Comparison of ENCODE assay signal across 20 cellular contexts in the genomic region with DNA sequence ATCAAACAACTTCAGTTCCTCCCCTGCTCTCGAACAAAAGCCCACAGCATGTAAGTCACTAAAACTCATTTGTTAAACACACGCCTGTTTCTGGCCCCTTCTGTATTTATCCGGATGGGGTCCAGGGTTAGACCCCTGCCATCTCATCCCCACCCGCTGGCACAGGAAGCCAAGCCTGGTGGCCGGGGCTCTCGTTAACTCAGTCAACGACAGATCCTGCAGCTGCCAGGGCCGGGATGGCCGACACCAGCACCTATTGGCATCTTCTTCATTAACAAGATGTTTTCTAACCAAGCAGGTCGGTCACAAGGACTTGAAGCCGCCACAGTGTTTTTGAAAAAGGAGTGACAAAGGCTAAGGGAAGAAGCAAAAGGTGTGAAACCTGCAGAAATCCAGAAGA.
DNase-seq lines count a peak whose midpoint lies in the region; ATAC-seq, FAIRE-seq and TF ChIP-seq lines count a peak whose summit lies in the region.
"Had no signal": no experiment of that assay in that cellular context is flagged by ENCODE, and none has a peak within 500 bp of the region (broad histone marks: within the 10 kb centered on the region; RNA-seq: fewer than 3 reads in every experiment).

No MANE protein-coding gene starts in this region.

- H3K27ac Mint-ChIP-seq in activated CD4-positive, alpha-beta T cell treated with anti-CD3 and anti-CD28 coated beads, Interleukin-2, amount 10 ng/mL, durations not matched to agents 24 days and 14 days, result peak overlapping the region; percentile 83
- peak overlapping the region; percentile 59 to 94 for H3K27ac Mint-ChIP-seq in T-cell
- H3K27ac Mint-ChIP-seq: activated B cell treated with CpG ODN at 0.5 μM for 24 hours; CD8-positive, alpha-beta T cell had no signal

- TF ChIP-seq EP300 in gastroesophageal sphincter (IDR thresholded peaks at IDR 0.05), result no peak

- intact Hi-C loops in activated CD4-positive, alpha-beta T cell treated with anti-CD3 and anti-CD28 coated beads, Interleukin-2, amount 10 ng/mL, durations not matched to agents 24 days and 14 days (cut with micrococcal nuclease), result no loop called here
- intact Hi-C loops in spleen (cut with DNase I; ENCODE audit: low total_unique reads), result no loop called here

- CTCF ChIA-PET in T-cell (lab: Charles Lee), result no interaction called here

- no peak overlapping the region for H2BK120ac ChIP-seq in mesenchymal stem cell (ENCODE audit: low read depth, low read length)

- H4K8ac ChIP-seq in mesenchymal stem cell (ENCODE audit: low read length), result no peak overlapping the region

- DNase-seq in activated CD4-positive, alpha-beta T cell treated with anti-CD3 and anti-CD28 coated beads, Interleukin-2, amount 10 ng/mL, durations not matched to agents 24 days and 14 days, result no peak
- DNase-seq in activated CD4-positive, alpha-beta T cell treated with anti-CD3 and anti-CD28 coated beads, Interleukin-2, amount 50 U/mL, for 4 hours, result no peak
- DNase-seq in T-cell (peak in 2 of 34 experiments; percentile 12 to 21), spleen (peak; percentile 76), RCC 7860 (ENCODE audit: low spot score) (no peak), hypothalamus (lab: John Stamatoyannopoulos, UW) (no peak), mesenchymal stem cell (no peak)
- DNase-seq: ACHN, activated B cell treated with CpG ODN at 0.5 μM for 24 hours, anterior cingulate cortex, GOT3, NCI-H187 treated with DMSO at 0.1 percent for 48 hours, NCI-H82, RPMI8226, small intestine had no signal

- no peak overlapping the region for H3K23ac ChIP-seq in mesenchymal stem cell (ENCODE audit: low read length in 2 of 2)

- H3K36me3 ChIP-seq in gastroesophageal sphincter, result peaks cover 0 to 27% of the 10 kb centered on the region in 2 donors
- no peaks in the 10 kb centered on the region for H3K36me3 ChIP-seq in spleen
- peaks cover 11 to 22% of the 10 kb centered on the region in 2 experiments for H3K36me3 ChIP-seq in mesenchymal stem cell (ENCODE audit: control insufficient read depth in 1 of 2, insufficient read depth in 2 of 2, low read depth in 1 of 2, low read length in 2 of 2)

- no peaks in the 10 kb centered on the region for H3K9me3 Mint-ChIP-seq in activated CD4-positive, alpha-beta T cell treated with anti-CD3 and anti-CD28 coated beads, Interleukin-2, amount 10 ng/mL, durations not matched to agents 24 days and 14 days
- no peaks in the 10 kb centered on the region for H3K9me3 Mint-ChIP-seq in T-cell
- H3K9me3 Mint-ChIP-seq: activated B cell treated with CpG ODN at 0.5 μM for 24 hours; CD8-positive, alpha-beta T cell had no signal

- no peak overlapping the region for H3K4me3 ChIP-seq in gastroesophageal sphincter
- no peak overlapping the region for H3K4me3 ChIP-seq in spleen
- no peak overlapping the region for H3K4me3 ChIP-seq in mesenchymal stem cell (ENCODE audit: insufficient read depth in 1 of 2, low read depth in 1 of 2, low read length in 2 of 2)
- H3K4me3 ChIP-seq: tibial artery had no signal

- H3K27me3 Mint-ChIP-seq in activated CD4-positive, alpha-beta T cell treated with anti-CD3 and anti-CD28 coated beads, Interleukin-2, amount 10 ng/mL, durations not matched to agents 24 days and 14 days, result no peaks in the 10 kb centered on the region
- peaks cover 3 to 4% of the 10 kb centered on the region in 2 donors for H3K27me3 Mint-ChIP-seq in T-cell

- no peak overlapping the region for H2AFZ ChIP-seq in mesenchymal stem cell (ENCODE audit: low read depth, low read length)

- TF ChIP-seq CTCF in gastroesophageal sphincter (IDR thresholded peaks at IDR 0.05) (no peak), spleen (IDR thresholded peaks at IDR 0.05 in 8 of 11, conservative IDR thresholded peaks at IDR 0.05 in 3 of 11) (no peak)

- FAIRE-seq in RCC 7860 (lab: Jason Lieb, UNC), result no peak
- FAIRE-seq: endothelial cell of umbilical vein, islet of Langerhans, small intestine had no signal

- WGBS in gastroesophageal sphincter (ENCODE audit: low coverage in 1 of 2), 2 donors, result 79 to 89% methylated on average over 3 of the region's 11 CpGs
- 88 to 91% (median 89%) methylated on average over 11 of the region's 11 CpGs for WGBS in spleen, 5 donors
- 88% methylated on average over 11 of the region's 11 CpGs for WGBS in mesenchymal stem cell

- no peak overlapping the region for H3K14ac ChIP-seq in mesenchymal stem cell (ENCODE audit: low read length in 2 of 2)

- H2BK15ac ChIP-seq in mesenchymal stem cell (ENCODE audit: low read depth, poor library complexity, severe bottlenecking), result no peak overlapping the region

- H3K9ac ChIP-seq in mesenchymal stem cell (ENCODE audit: low read length), result no peak overlapping the region

- no peaks in the 10 kb centered on the region for H3K27me3 ChIP-seq in gastroesophageal sphincter
- peaks cover 0 to 9% (median 0%) of the 10 kb centered on the region in 7 donors for H3K27me3 ChIP-seq in spleen (replicated peaks in 1 of 7)
- H3K27me3 ChIP-seq in mesenchymal stem cell (ENCODE audit: control insufficient read depth in 1 of 2, insufficient read depth in 1 of 2, low read length in 2 of 2), result no peaks in the 10 kb centered on the region
- H3K27me3 ChIP-seq: tibial artery had no signal

- no peak overlapping the region for H2BK12ac ChIP-seq in mesenchymal stem cell (ENCODE audit: low read length in 2 of 2)

- H3K4me2 ChIP-seq in mesenchymal stem cell (ENCODE audit: low read length, poor library complexity, severe bottlenecking), result no peak overlapping the region

- TF ChIP-seq POLR2A in gastroesophageal sphincter (IDR thresholded peaks at IDR 0.05) (no peak), spleen (IDR thresholded peaks at IDR 0.05) (no peak)

- no peak overlapping the region for H2AK5ac ChIP-seq in mesenchymal stem cell (ENCODE audit: low read length, severe bottlenecking)

- peak overlapping the region; percentile 81 for H3K4me3 Mint-ChIP-seq in activated CD4-positive, alpha-beta T cell treated with anti-CD3 and anti-CD28 coated beads, Interleukin-2, amount 10 ng/mL, durations not matched to agents 24 days and 14 days
- peak overlapping the region; percentile 9 to 79 (median 41) for H3K4me3 Mint-ChIP-seq in T-cell
- H3K4me3 Mint-ChIP-seq: activated B cell treated with CpG ODN at 0.5 μM for 24 hours had no signal

- no peak overlapping the region for H4K91ac ChIP-seq in mesenchymal stem cell (ENCODE audit: low read length)

- H3K79me1 ChIP-seq in mesenchymal stem cell (replicated peaks; ENCODE audit: low read length, poor library complexity, severe bottlenecking), result peaks cover 51% of the 10 kb centered on the region

- peaks cover 9% of the 10 kb centered on the region for H3K4me1 Mint-ChIP-seq in activated CD4-positive, alpha-beta T cell treated with anti-CD3 and anti-CD28 coated beads, Interleukin-2, amount 10 ng/mL, durations not matched to agents 24 days and 14 days
- H3K4me1 Mint-ChIP-seq in T-cell, result peaks cover 0 to 33% (median 30%) of the 10 kb centered on the region in 3 donors

- no peaks in the 10 kb centered on the region for H3K36me3 Mint-ChIP-seq in activated CD4-positive, alpha-beta T cell treated with anti-CD3 and anti-CD28 coated beads, Interleukin-2, amount 10 ng/mL, durations not matched to agents 24 days and 14 days (ENCODE audit: low read depth)
- H3K36me3 Mint-ChIP-seq in T-cell, result no peaks in the 10 kb centered on the region
- H3K36me3 Mint-ChIP-seq: CD8-positive, alpha-beta T cell had no signal

- H3K4ac ChIP-seq in mesenchymal stem cell (ENCODE audit: low read depth in 1 of 2, low read length in 2 of 2), result no peak overlapping the region

- peak overlapping the region; percentile 77 to 93 (median 88) for H3K27ac ChIP-seq in gastroesophageal sphincter
- no peak overlapping the region for H3K27ac ChIP-seq in spleen
- no peak overlapping the region for H3K27ac ChIP-seq in mesenchymal stem cell (ENCODE audit: low read length, poor library complexity, severe bottlenecking)
- H3K27ac ChIP-seq: tibial artery had no signal

- POLR2A ChIA-PET in T-cell (lab: Charles Lee), result no interaction called here

- no peak overlapping the region for H3K18ac ChIP-seq in mesenchymal stem cell (ENCODE audit: low read depth in 1 of 2, low read length in 2 of 2)

- H3K9me3 ChIP-seq in gastroesophageal sphincter (no peaks in the 10 kb centered on the region), spleen (no peaks in the 10 kb centered on the region), mesenchymal stem cell (ENCODE audit: control insufficient read depth, low read length) (no peaks in the 10 kb centered on the region)
- H3K9me3 ChIP-seq: tibial artery had no signal

- no peak for ATAC-seq in T-cell (replicated peaks in 1 of 4)
- ATAC-seq in gastroesophageal sphincter, result no peak
- ATAC-seq: CD8-positive, alpha-beta T cell had no signal

- H2BK5ac ChIP-seq in mesenchymal stem cell (ENCODE audit: low read depth, low read length, poor library complexity, severe bottlenecking), result no peak overlapping the region

- peaks cover 4 to 97% (median 17%) of the 10 kb centered on the region in 3 donors for H3K4me1 ChIP-seq in gastroesophageal sphincter
- peaks cover 0 to 21% (median 7%) of the 10 kb centered on the region in 6 donors for H3K4me1 ChIP-seq in spleen
- H3K4me1 ChIP-seq in mesenchymal stem cell (ENCODE audit: control insufficient read depth, insufficient read depth, low read depth, low read length), result peaks cover 23% of the 10 kb centered on the region

Comparison
In these comparisons a context has a peak if more than half of its experiments do, and no peak if none do; other contexts are left out.
1. H3K27ac ChIP-seq: peak in gastroesophageal sphincter (4 of 4); none in spleen (0 of 8) and mesenchymal stem cell (single experiment).